ENCODE assay signal across 20 cellular contexts in the genomic region with DNA sequence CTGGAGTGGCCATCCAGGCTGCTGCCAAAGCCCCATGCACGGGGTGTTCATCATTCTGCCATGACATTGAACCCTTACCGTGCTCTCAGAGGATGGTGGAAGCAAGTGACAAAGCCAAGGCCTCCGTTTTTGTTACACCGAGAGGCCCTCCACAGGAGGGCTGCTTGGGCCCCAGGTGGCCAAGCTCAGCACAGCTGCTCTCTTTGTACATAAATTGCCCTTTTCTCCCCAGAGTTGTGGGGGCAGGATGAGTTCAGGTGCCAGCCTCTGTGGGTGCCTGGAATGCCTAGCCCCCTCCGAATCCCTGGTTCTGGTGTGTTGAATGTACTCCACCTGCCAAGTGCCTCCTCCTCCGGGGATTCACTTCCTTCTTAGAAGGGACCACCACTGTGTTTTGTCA. TPM values are rescaled to one million over a fixed set of nuclear protein-coding genes. Genes with fewer than 3 reads are reported as not detected.
A peak's percentile ranks its signal among the peaks of the same experiment; 100 is the strongest.
DNase-seq lines count a peak whose midpoint lies in the region; ATAC-seq and TF ChIP-seq lines count a peak whose summit lies in the region.
"Had no signal": no experiment of that assay in that cellular context is flagged by ENCODE, and none has a peak within 500 bp of the region (broad histone marks: within the 10 kb centered on the region; RNA-seq: fewer than 3 reads in every experiment).

No MANE protein-coding gene starts in this region.

- H3K9me3 ChIP-seq in CD8-positive, alpha-beta T cell (ENCODE audit: low read length), result no peaks in the 10 kb centered on the region
- no peaks in the 10 kb centered on the region for H3K9me3 ChIP-seq in T-helper 17 cell (ENCODE audit: control insufficient read depth, low read length, poor library complexity, severe bottlenecking)
- H3K9me3 ChIP-seq: adrenal gland, uterus had no signal

- no peak for TF ChIP-seq CTCF in CD8-positive, alpha-beta T cell (IDR thresholded peaks at IDR 0.05)
- no peak for TF ChIP-seq CTCF in nephron progenitor cell (IDR thresholded peaks at IDR 0.05)

- POLR2A ChIA-PET in CD8-positive, alpha-beta T cell (lab: Charles Lee), result no interaction called here
- POLR2A ChIA-PET in T-cell (lab: Charles Lee), result no interaction called here

- H3K4me1 Mint-ChIP-seq in activated CD8-positive, alpha-beta memory T cell treated with anti-CD3 and anti-CD28 coated beads, Interleukin-2, amount 10 ng/mL, durations not matched to agents 7 days and 5 days, result peaks cover 14% of the 10 kb centered on the region
- H3K4me1 Mint-ChIP-seq in CD8-positive, alpha-beta T cell (ENCODE audit: low read depth), result peaks cover 15% of the 10 kb centered on the region
- peaks cover 14 to 20% (median 18%) of the 10 kb centered on the region in 3 donors for H3K4me1 Mint-ChIP-seq in T-cell
- H3K4me1 Mint-ChIP-seq in nephron progenitor cell, result peaks cover 31% of the 10 kb centered on the region
- H3K4me1 Mint-ChIP-seq in T-helper 17 cell, result peaks cover 15% of the 10 kb centered on the region

- intact Hi-C loops in CD8-positive, alpha-beta T cell (cut with DNase I, micrococcal nuclease), result loop anchor here in 1 of 2 experiments (5.0 kb wide), 1 partner anchor 41 kb away; no protein-coding TSS in a partner anchor

- no peaks in the 10 kb centered on the region for H3K9me3 Mint-ChIP-seq in activated CD8-positive, alpha-beta memory T cell treated with anti-CD3 and anti-CD28 coated beads, Interleukin-2, amount 10 ng/mL, durations not matched to agents 7 days and 5 days (ENCODE audit: low read depth)
- H3K9me3 Mint-ChIP-seq in CD8-positive, alpha-beta T cell, result no peaks in the 10 kb centered on the region
- H3K9me3 Mint-ChIP-seq in T-cell, result no peaks in the 10 kb centered on the region
- H3K9me3 Mint-ChIP-seq in nephron progenitor cell, result no peaks in the 10 kb centered on the region

- H3K27ac Mint-ChIP-seq in activated CD8-positive, alpha-beta memory T cell treated with anti-CD3 and anti-CD28 coated beads, Interleukin-2, amount 10 ng/mL, durations not matched to agents 7 days and 5 days, result no peak overlapping the region
- no peak overlapping the region for H3K27ac Mint-ChIP-seq in CD8-positive, alpha-beta T cell
- H3K27ac Mint-ChIP-seq in T-cell (no peak overlapping the region), nephron progenitor cell (no peak overlapping the region), T-helper 17 cell (no peak overlapping the region)

- H3K27ac ChIP-seq in CD8-positive, alpha-beta T cell (ENCODE audit: low read depth, low read length), result no peak overlapping the region

- H3K4me3 Mint-ChIP-seq in activated CD8-positive, alpha-beta memory T cell treated with anti-CD3 and anti-CD28 coated beads, Interleukin-2, amount 10 ng/mL, durations not matched to agents 7 days and 5 days, result no peak overlapping the region
- H3K4me3 Mint-ChIP-seq in CD8-positive, alpha-beta T cell, result peak overlapping the region; percentile 43
- H3K4me3 Mint-ChIP-seq in T-cell, result peak overlapping the region in 2 of 3 donors; percentile 17 to 80
- H3K4me3 Mint-ChIP-seq in nephron progenitor cell, result peak overlapping the region; percentile 40
- H3K4me3 Mint-ChIP-seq in T-helper 17 cell, result no peak overlapping the region

- no peaks in the 10 kb centered on the region for H3K36me3 ChIP-seq in CD8-positive, alpha-beta T cell (ENCODE audit: insufficient read depth, low read length)
- H3K36me3 ChIP-seq: adrenal gland, uterus had no signal

- peaks cover 10% of the 10 kb centered on the region for H3K4me1 ChIP-seq in CD8-positive, alpha-beta T cell (ENCODE audit: insufficient read depth, low read length)

- no peaks in the 10 kb centered on the region for H3K36me3 Mint-ChIP-seq in activated CD8-positive, alpha-beta memory T cell treated with anti-CD3 and anti-CD28 coated beads, Interleukin-2, amount 10 ng/mL, durations not matched to agents 7 days and 5 days
- H3K36me3 Mint-ChIP-seq in CD8-positive, alpha-beta T cell, result no peaks in the 10 kb centered on the region
- no peaks in the 10 kb centered on the region for H3K36me3 Mint-ChIP-seq in T-cell
- no peaks in the 10 kb centered on the region for H3K36me3 Mint-ChIP-seq in nephron progenitor cell (ENCODE audit: low read depth)
- H3K36me3 Mint-ChIP-seq in T-helper 17 cell (ENCODE audit: low read depth), result peaks cover 4% of the 10 kb centered on the region
- H3K36me3 Mint-ChIP-seq: naive B cell had no signal

- no peak for ATAC-seq in activated CD8-positive, alpha-beta memory T cell treated with anti-CD3 and anti-CD28 coated beads, Interleukin-2, amount 10 ng/mL, durations not matched to agents 7 days and 5 days
- ATAC-seq in CD8-positive, alpha-beta T cell, result no peak
- ATAC-seq in T-cell (replicated peaks in 1 of 4) (no peak), T-helper 17 cell (no peak), HG03139 (IDR thresholded peaks at IDR 0.05; ENCODE audit: unreplicated experiment) (no peak)

- DNase-seq in activated CD8-positive, alpha-beta memory T cell treated with anti-CD3 and anti-CD28 coated beads, Interleukin-2, amount 10 ng/mL, durations not matched to agents 7 days and 5 days, result peak; percentile 31
- no peak for DNase-seq in activated CD8-positive, alpha-beta memory T cell treated with anti-CD3 and anti-CD28 coated beads for 24 hours
- no peak for DNase-seq in CD8-positive, alpha-beta T cell
- DNase-seq in T-cell (no peak), nephron progenitor cell (no peak), T-helper 17 cell (no peak)
- DNase-seq in stimulated activated CD4-positive, alpha-beta T cell treated with anti-CD3 and anti-CD28 coated beads, Interleukin-12 subunit alpha, Interleukin-12 subunit beta, amount 100 ng/mL, for 4 hours, result no peak
- DNase-seq: activated CD4-positive, alpha-beta T cell treated with anti-CD3 and anti-CD28 coated beads, Interleukin-2, amount 50 U/mL, for 48 hours; activated T-cell treated with anti-CD3 and anti-CD28 coated beads, Interleukin-2, amount 50 U/mL, for 48 hours; adrenal gland; dermis blood vessel endothelial cell; erythroblast; foreskin melanocyte; KBM-7; naive B cell; NCI-H2081; NCI-H510A treated with DMSO at 0.1 percent for 48 hours; Right ventricle myocardium superior; uterus had no signal

- H3K27me3 ChIP-seq in CD8-positive, alpha-beta T cell (ENCODE audit: insufficient read depth, low read length), result no peaks in the 10 kb centered on the region
- H3K27me3 ChIP-seq: adrenal gland, uterus had no signal

- H3K27me3 Mint-ChIP-seq in activated CD8-positive, alpha-beta memory T cell treated with anti-CD3 and anti-CD28 coated beads, Interleukin-2, amount 10 ng/mL, durations not matched to agents 7 days and 5 days, result peaks cover 35% of the 10 kb centered on the region
- H3K27me3 Mint-ChIP-seq in CD8-positive, alpha-beta T cell (ENCODE audit: low read depth), result peaks cover 6% of the 10 kb centered on the region
- H3K27me3 Mint-ChIP-seq in T-cell (peaks cover 1 to 5% of the 10 kb centered on the region in 2 donors), nephron progenitor cell (ENCODE audit: low read depth, poor library complexity) (peaks cover 16% of the 10 kb centered on the region), T-helper 17 cell (peaks cover 12% of the 10 kb centered on the region)

- CTCF ChIA-PET in activated CD8-positive, alpha-beta memory T cell treated with anti-CD3 and anti-CD28 coated beads, Interleukin-2, amount 10 ng/mL, durations not matched to agents 7 days and 5 days (lab: Charles Lee), result interaction anchor here (0.7 kb wide), 1 partner anchor 268 kb away, joined by 3 read pairs; no protein-coding TSS in a partner anchor
- CTCF ChIA-PET in CD8-positive, alpha-beta T cell (lab: Charles Lee), result no interaction called here
- CTCF ChIA-PET in T-cell (lab: Charles Lee), result no interaction called here

- H3K4me3 ChIP-seq in CD8-positive, alpha-beta T cell (ENCODE audit: low read depth, low read length), result no peak overlapping the region

RNA-seq across cellular contexts. Expression of a gene that starts 7.1 kb away (rescaled TPM):
- under 1 TPM; 0.58 to 0.96 TPM for total RNA-seq in activated CD8-positive, alpha-beta memory T cell treated with anti-CD3 and anti-CD28 coated beads, Interleukin-2, amount 10 ng/mL, durations not matched to agents 7 days and 5 days
- total RNA-seq in CD8-positive, alpha-beta T cell, result under 1 TPM; 0.14 to 0.27 TPM
- total RNA-seq in T-cell (1 to 10 TPM in 2 of 5 donors, under 1 TPM in 3; 0.60 to 1.4 (median 0.93) TPM), T-helper 17 cell (under 1 TPM; 0.67 to 0.78 TPM)

Comparison
In these comparisons a context has a peak if more than half of its experiments do, and no peak if none do; other contexts are left out.
1. H3K4me3 Mint-ChIP-seq: peak in CD8-positive, alpha-beta T cell (single experiment), T-cell (2 of 3) and nephron progenitor cell (single experiment); none in activated CD8-positive, alpha-beta memory T cell treated with anti-CD3 and anti-CD28 coated beads, Interleukin-2, amount 10 ng/mL, durations not matched to agents 7 days and 5 days (single experiment) and T-helper 17 cell (single experiment).